Comparison of ENCODE assay signal across 1 cellular context in genomic region chr11:117314840-117315239, GRCh38.
TF ChIP-seq lines count a peak whose summit lies in the region.

No MANE protein-coding gene starts in this region.

TF ChIP-seq in K562, 482 proteins besides CTCF, POLR2A, EP300 and RAD21:
- TF ChIP-seq ZNF12 (CRISPR knock-in tag; IDR thresholded peaks at IDR 0.05) = no peak
- no peak for TF ChIP-seq TRIM28 (IDR thresholded peaks at IDR 0.05)
- no peak for TF ChIP-seq EP400 (IDR thresholded peaks at IDR 0.05)
- TF ChIP-seq CSDE1 (IDR thresholded peaks at IDR 0.05) = no peak
- no peak for TF ChIP-seq ZFP36 (IDR thresholded peaks at IDR 0.05; ENCODE audit: low read depth, low read length, partially characterized antibody)
- no peak for TF ChIP-seq ZNF511 (CRISPR knock-in tag; IDR thresholded peaks at IDR 0.05)
- no peak for TF ChIP-seq PTTG1 (tag; IDR thresholded peaks at IDR 0.05; ENCODE audit: low read depth)
- TF ChIP-seq HOXB6 (CRISPR knock-in tag; IDR thresholded peaks at IDR 0.05; ENCODE audit: borderline replicate concordance) = no peak
- TF ChIP-seq CHCHD3 (CRISPR knock-in tag; IDR thresholded peaks at IDR 0.05) = no peak
- no peak for TF ChIP-seq RBM17 (IDR thresholded peaks at IDR 0.05; ENCODE audit: borderline replicate concordance, low read depth, low read length)
